9 cellular contexts compared by ENCODE assay signal in the genomic region with DNA sequence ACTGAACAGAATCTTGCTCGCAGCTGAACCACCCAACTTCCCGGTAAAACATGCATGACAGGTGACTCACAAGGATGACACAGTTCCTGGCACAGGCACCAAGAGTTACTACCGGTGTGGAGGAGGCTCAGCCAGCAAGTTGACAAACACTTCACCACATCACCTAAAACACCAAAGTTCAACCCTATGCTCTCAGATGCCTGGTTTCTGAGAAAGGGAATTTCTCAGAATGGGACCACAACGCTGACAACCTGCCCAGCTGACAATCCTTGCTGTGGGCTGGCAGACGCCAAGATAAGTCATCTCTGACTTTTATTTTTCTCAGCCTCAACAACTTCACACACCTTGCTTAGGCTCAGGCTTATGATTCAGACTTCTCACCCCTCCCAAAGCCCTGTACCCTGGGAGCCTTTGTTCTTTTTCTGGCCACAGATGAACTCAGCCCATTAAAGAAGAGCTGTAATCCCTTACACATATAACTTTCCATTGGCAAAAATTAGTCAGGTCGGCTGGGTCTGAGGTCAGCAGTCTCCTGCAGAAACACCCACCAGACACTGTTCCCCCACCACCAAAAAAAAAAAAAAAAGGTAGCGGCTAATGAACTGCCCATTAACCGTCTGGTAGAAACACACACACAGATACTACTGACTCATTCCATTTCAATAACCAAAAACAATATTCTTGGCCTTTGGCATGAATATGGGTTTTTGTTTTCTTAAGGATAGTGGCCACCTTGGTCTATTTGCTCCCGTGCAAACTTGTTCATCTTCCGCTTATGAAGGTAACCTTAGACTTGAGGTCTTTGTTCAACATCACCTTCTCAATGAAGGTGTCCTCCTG. TPM values are rescaled to one million over a fixed set of nuclear protein-coding genes. Genes with fewer than 3 reads are reported as not detected.
A peak's percentile ranks its signal among the peaks of the same experiment; 100 is the strongest.
DNase-seq lines count a peak whose midpoint lies in the region; ATAC-seq and TF ChIP-seq lines count a peak whose summit lies in the region.
"Had no signal": no experiment of that assay in that cellular context is flagged by ENCODE, and none has a peak within 500 bp of the region (broad histone marks: within the 10 kb centered on the region; RNA-seq: fewer than 3 reads in every experiment).

No MANE protein-coding gene starts in this region.

- H3K36me3 ChIP-seq in fibroblast of lung (ENCODE audit: control insufficient read depth, insufficient read depth, low read length), result no peaks in the 10 kb centered on the region

- DNase-seq in A172 (ENCODE audit: low spot score), result peak; percentile 97
- DNase-seq in HT-29 (ENCODE audit: low spot score), result peak; percentile 14
- DNase-seq in activated CD8-positive, alpha-beta memory T cell treated with anti-CD3 and anti-CD28 coated beads for 4 hours (ENCODE audit: low read depth in 2 of 2), result peak; percentile 48 to 80
- peak; percentile 57 to 98 for DNase-seq in fibroblast of lung (ENCODE audit: low read depth in 2 of 2)
- peak; percentile 58 to 77 (median 71) for DNase-seq in stimulated activated CD4-positive, alpha-beta T cell treated with anti-CD3 and anti-CD28 coated beads, TNF-alpha, amount 100 ng/mL, for 24 hours (ENCODE audit: low read depth in 3 of 3)
- no peak for DNase-seq in RPMI8226

- H3K27ac ChIP-seq in fibroblast of lung (ENCODE audit: insufficient read depth, low read length), result no peak overlapping the region
- H3K27ac ChIP-seq: BLaER1 treated with 17β-estradiol and CSF1 and Interleukin-3, amounts not matched to agents 10 nM and 100 nM had no signal

- no peak overlapping the region for H3K9ac ChIP-seq in fibroblast of lung (ENCODE audit: insufficient read depth, low read length)
- H3K9ac ChIP-seq: BLaER1 treated with 17β-estradiol and CSF1 and Interleukin-3, amounts not matched to agents 10 nM and 100 nM had no signal

- H3K9me3 ChIP-seq in fibroblast of lung (ENCODE audit: control insufficient read depth, insufficient read depth, low read depth, low read length), result no peaks in the 10 kb centered on the region

- H2AFZ ChIP-seq in fibroblast of lung (ENCODE audit: low read length), result no peak overlapping the region

- no peaks in the 10 kb centered on the region for H3K27me3 ChIP-seq in fibroblast of lung (ENCODE audit: control insufficient read depth, insufficient read depth, low read length)
- H3K27me3 ChIP-seq: BLaER1 treated with 17β-estradiol and CSF1 and Interleukin-3, amounts not matched to agents 10 nM and 100 nM had no signal

- peaks cover 2% of the 10 kb centered on the region for H3K4me1 ChIP-seq in fibroblast of lung (ENCODE audit: control insufficient read depth, extremely low read depth, insufficient read depth, low read length)

- no peaks in the 10 kb centered on the region for H4K20me1 ChIP-seq in fibroblast of lung (ENCODE audit: control insufficient read depth, extremely low read depth, insufficient read depth, low read length)

- H3K4me2 ChIP-seq in fibroblast of lung (ENCODE audit: extremely low read depth, insufficient read depth, low read length), result peak overlapping the region; percentile 25
- H3K4me2 ChIP-seq: BLaER1 treated with 17β-estradiol and CSF1 and Interleukin-3, amounts not matched to agents 10 nM and 100 nM had no signal

- H3K4me3 ChIP-seq in fibroblast of lung (replicated peaks in 1 of 4; ENCODE audit: control extremely low read depth in 1 of 4, insufficient read depth in 1 of 4, low read depth in 3 of 4, low read length in 4 of 4), result no peak overlapping the region
- H3K4me3 ChIP-seq: BLaER1 treated with 17β-estradiol and CSF1 and Interleukin-3, amounts not matched to agents 10 nM and 100 nM had no signal

- H3K79me2 ChIP-seq in fibroblast of lung (ENCODE audit: control insufficient read depth, insufficient read depth, low read length), result no peaks in the 10 kb centered on the region

- ATAC-seq in GM18519 (IDR thresholded peaks at IDR 0.05; ENCODE audit: low FRiP score, unreplicated experiment), result no peak
- no peak for ATAC-seq in GM21515 (IDR thresholded peaks at IDR 0.05; ENCODE audit: unreplicated experiment)

- no peak for TF ChIP-seq CTCF in fibroblast of lung (conservative IDR thresholded peaks at IDR 0.05 in 1 of 2, IDR thresholded peaks at IDR 0.05 in 1 of 2; ENCODE audit: low read depth in 1 of 2, low read length in 2 of 2)

RNA-seq across cellular contexts. Expression of a gene that starts 10.8 kb away (rescaled TPM):
- total RNA-seq in A172 (2014; rRNA removed; shearing (Covaris generic)), result 6.4 and 7.0 TPM in 2 replicates
- not detected in 2 replicates for total RNA-seq in HT-29 (2014; rRNA removed; shearing (Covaris generic))
- total RNA-seq in fibroblast of lung, result under 0.01 and 0.51 TPM in 2 replicates
- 0.52 and 0.94 TPM in 2 replicates for polyA plus RNA-seq in fibroblast of lung
- 0.15 and 0.77 TPM in 2 replicates for polyA plus RNA-seq in fibroblast of lung (2012)
- 1.6 and 3.8 TPM in 2 replicates for polyA minus RNA-seq in fibroblast of lung (ENCODE audit: low replicate concordance)
